ENCODE assay signal across 16 cellular contexts in genomic region chr1:202593845-202594244, GRCh38.
DNase-seq lines count a peak whose midpoint lies in the region; ATAC-seq, FAIRE-seq and TF ChIP-seq lines count a peak whose summit lies in the region.
"Had no signal": no experiment of that assay in that cellular context is flagged by ENCODE, and none has a peak within 500 bp of the region (broad histone marks: within the 10 kb centered on the region; RNA-seq: fewer than 3 reads in every experiment).

No MANE protein-coding gene starts in this region.

- peak; percentile 90 for FAIRE-seq in urothelium cell line (lab: Jason Lieb, UNC)
- FAIRE-seq: GM12878 had no signal

- DNase-seq in DMS 273 (lab: John Stamatoyannopoulos, UW; ENCODE audit: unreplicated experiment) (peak; percentile 60), DMS 273 treated with DMSO at 0.1 percent for 48 hours (lab: John Stamatoyannopoulos, UW) (no peak), amniotic epithelial cell (ENCODE audit: low read depth) (peak; percentile 47), iris pigment epithelial cell (ENCODE audit: low read depth) (peak; percentile 48), urothelium cell line (ENCODE audit: low spot score) (peak; percentile 75), NCI-H69 (lab: John Stamatoyannopoulos, UW) (no peak), mucosa of descending colon (no peak)
- DNase-seq: activated CD4-positive, alpha-beta T cell treated with anti-CD3 and anti-CD28 coated beads for 48 hours; effector memory CD8-positive, alpha-beta T cell; foreskin fibroblast; H9; NCI-H1092 had no signal

- intact Hi-C loops in mucosa of descending colon (cut with DNase I, micrococcal nuclease), result no loop called here

- H3K4me1 ChIP-seq in mucosa of descending colon (ENCODE audit: low read depth), result no peaks in the 10 kb centered on the region

- no peak for TF ChIP-seq CTCF in mucosa of descending colon (IDR thresholded peaks at IDR 0.05)

- no peaks in the 10 kb centered on the region for H3K36me3 ChIP-seq in mucosa of descending colon (ENCODE audit: low read depth)
- H3K36me3 ChIP-seq: SJSA1 had no signal

- H3K9me3 ChIP-seq in mucosa of descending colon, result no peaks in the 10 kb centered on the region
- H3K9me3 ChIP-seq: SJSA1 had no signal

- no peak for ATAC-seq in HG03196 (IDR thresholded peaks at IDR 0.05; ENCODE audit: unreplicated experiment)
- ATAC-seq in mucosa of descending colon, result no peak
- ATAC-seq: effector memory CD8-positive, alpha-beta T cell; GM12878 had no signal

- no peak overlapping the region for H3K4me3 ChIP-seq in mucosa of descending colon
- H3K4me3 ChIP-seq: cardiac muscle cell, GM12878, SJSA1 had no signal

Comparison
In these comparisons a context has a peak if more than half of its experiments do, and no peak if none do; other contexts are left out.
1. DNase-seq: peak in DMS 273 (single experiment), amniotic epithelial cell (single experiment), iris pigment epithelial cell (single experiment) and urothelium cell line (single experiment); none in DMS 273 treated with DMSO at 0.1 percent for 48 hours (single experiment), NCI-H69 (single experiment) and mucosa of descending colon (0 of 3).